In genomic region chr20:1858859-1859258, GRCh38 we compare ENCODE assay signal across 22 cellular contexts. TPM values are rescaled to one million over a fixed set of nuclear protein-coding genes. Genes with fewer than 3 reads are reported as not detected.
"Had no signal": no experiment of that assay in that cellular context is flagged by ENCODE, and none has a peak within 500 bp of the region (broad histone marks: within the 10 kb centered on the region; RNA-seq: fewer than 3 reads in every experiment).

No MANE protein-coding gene starts in this region.

- H3K27ac ChIP-seq: adrenal gland, colonic mucosa, foreskin keratinocyte, right atrium auricular region, suprapubic skin had no signal

- H3K4me3 Mint-ChIP-seq: activated CD4-positive, alpha-beta memory T cell treated with anti-CD3 and anti-CD28 coated beads, Interleukin-2, amount 10 ng/mL, durations not matched to agents 7 days and 5 days; activated naive CD4-positive, alpha-beta T cell treated with anti-CD3 and anti-CD28 coated beads, Interleukin-2, amount 50 U/mL, for 24 hours; activated T-cell treated with anti-CD3 and anti-CD28 coated beads, Interleukin-2, amount 50 U/mL, for 4 hours; nephron; type B pancreatic cell; WTC11 had no signal

- H3K9me3 Mint-ChIP-seq: activated CD4-positive, alpha-beta memory T cell treated with anti-CD3 and anti-CD28 coated beads, Interleukin-2, amount 10 ng/mL, durations not matched to agents 7 days and 5 days; activated naive CD4-positive, alpha-beta T cell treated with anti-CD3 and anti-CD28 coated beads, Interleukin-2, amount 50 U/mL, for 24 hours; activated T-cell treated with anti-CD3 and anti-CD28 coated beads, Interleukin-2, amount 50 U/mL, for 4 hours; nephron; type B pancreatic cell; WTC11 had no signal

- H3K36me3 ChIP-seq: adrenal gland, colonic mucosa, right atrium auricular region, suprapubic skin had no signal

- FAIRE-seq: small intestine had no signal

- H3K27ac Mint-ChIP-seq: activated CD4-positive, alpha-beta memory T cell treated with anti-CD3 and anti-CD28 coated beads, Interleukin-2, amount 10 ng/mL, durations not matched to agents 7 days and 5 days; activated naive CD4-positive, alpha-beta T cell treated with anti-CD3 and anti-CD28 coated beads, Interleukin-2, amount 50 U/mL, for 24 hours; nephron; progenitor cell of endocrine pancreas; type B pancreatic cell; WTC11 had no signal

- H3K27me3 Mint-ChIP-seq: activated naive CD4-positive, alpha-beta T cell treated with anti-CD3 and anti-CD28 coated beads, Interleukin-2, amount 50 U/mL, for 24 hours had no signal

- H3K4me1 ChIP-seq: adrenal gland, right atrium auricular region had no signal

- H3K36me3 Mint-ChIP-seq: activated naive CD4-positive, alpha-beta T cell treated with anti-CD3 and anti-CD28 coated beads, Interleukin-2, amount 50 U/mL, for 24 hours; type B pancreatic cell; WTC11 had no signal

- H3K4me1 Mint-ChIP-seq: activated CD4-positive, alpha-beta memory T cell treated with anti-CD3 and anti-CD28 coated beads, Interleukin-2, amount 10 ng/mL, durations not matched to agents 7 days and 5 days; activated naive CD4-positive, alpha-beta T cell treated with anti-CD3 and anti-CD28 coated beads, Interleukin-2, amount 50 U/mL, for 24 hours had no signal

- H3K4me3 ChIP-seq: adrenal gland, colonic mucosa, right atrium auricular region, suprapubic skin had no signal

- H3K9me3 ChIP-seq: adrenal gland, colonic mucosa, right atrium auricular region, suprapubic skin had no signal

- DNase-seq: activated CD4-positive, alpha-beta memory T cell treated with anti-CD3 and anti-CD28 coated beads, Interleukin-2, amount 10 ng/mL, durations not matched to agents 7 days and 5 days; activated CD4-positive, alpha-beta T cell treated with anti-CD3 and anti-CD28 coated beads for 4 hours; activated effector memory CD4-positive, alpha-beta T cell treated with Interleukin-2 at 50 U/mL for 16 hours; activated T-cell treated with anti-CD3 and anti-CD28 coated beads, Interleukin-2, amount 50 U/mL, for 4 hours; adrenal gland; central memory CD4-positive, alpha-beta T cell; colonic mucosa; effector CD8-positive, alpha-beta T cell; foreskin keratinocyte; head of caudate nucleus; kidney glomerular epithelial cell; occipital lobe; small intestine; stimulated activated naive CD8-positive, alpha-beta T cell treated with anti-CD3 and anti-CD28 coated beads, Interleukin-15, Interleukin-2, amounts not matched to agents 100 U/mL and 50 U/mL, for 24 hours; T-helper 9 cell had no signal

- H3K27me3 ChIP-seq: adrenal gland, colonic mucosa, foreskin keratinocyte, right atrium auricular region, suprapubic skin had no signal

RNA-seq across cellular contexts. Expression of gene SIRPA, which starts 36.3 kb away (rescaled TPM):
- total RNA-seq: activated CD4-positive, alpha-beta memory T cell treated with anti-CD3 and anti-CD28 coated beads, Interleukin-2, amount 10 ng/mL, durations not matched to agents 7 days and 5 days had no signal
